ENCODE assay signal across 16 cellular contexts in genomic region chr2:177852389-177852788, GRCh38.
DNase-seq lines count a peak whose midpoint lies in the region; ATAC-seq and TF ChIP-seq lines count a peak whose summit lies in the region.
"Had no signal": no experiment of that assay in that cellular context is flagged by ENCODE, and none has a peak within 500 bp of the region (broad histone marks: within the 10 kb centered on the region; RNA-seq: fewer than 3 reads in every experiment).

No MANE protein-coding gene starts in this region.

- no peak overlapping the region for H2AK5ac ChIP-seq in neuronal stem cell (ENCODE audit: low read depth, low read length)

- H3K4me1 Mint-ChIP-seq in endodermal cell (peaks cover 39% of the 10 kb centered on the region), Caco-2 (ENCODE audit: low read depth, unreplicated experiment) (peaks cover 11% of the 10 kb centered on the region)

- H3K9me3 Mint-ChIP-seq in endodermal cell (peaks cover 21% of the 10 kb centered on the region), Caco-2 (ENCODE audit: unreplicated experiment) (peaks cover 6% of the 10 kb centered on the region)

- peaks cover 43% of the 10 kb centered on the region for H3K27me3 Mint-ChIP-seq in endodermal cell (ENCODE audit: insufficient read depth)
- peaks cover 3% of the 10 kb centered on the region for H3K27me3 Mint-ChIP-seq in Caco-2 (ENCODE audit: insufficient read depth, unreplicated experiment)

- H2AFZ ChIP-seq in neuronal stem cell (ENCODE audit: low read length): no peak overlapping the region

- H2BK12ac ChIP-seq in neuronal stem cell (ENCODE audit: low read length): no peak overlapping the region

- H3K9ac ChIP-seq in endodermal cell (ENCODE audit: extremely low read depth, low read length, poor library complexity, severe bottlenecking) (no peak overlapping the region), neuronal stem cell (ENCODE audit: low read depth, low read length, poor library complexity) (no peak overlapping the region)
- H3K9ac ChIP-seq: SK-N-SH had no signal

- H3K27ac Mint-ChIP-seq in endodermal cell: peak overlapping the region; percentile 16
- H3K27ac Mint-ChIP-seq in Caco-2 (ENCODE audit: unreplicated experiment): no peak overlapping the region

- POLR2A ChIA-PET in Caco-2 (lab: Charles Lee): no interaction called here

- peaks cover 10% of the 10 kb centered on the region for H3K9me3 ChIP-seq in endodermal cell (ENCODE audit: control insufficient read depth, low read length)
- no peaks in the 10 kb centered on the region for H3K9me3 ChIP-seq in neuronal stem cell (replicated peaks in 1 of 2; ENCODE audit: control insufficient read depth in 2 of 2, insufficient read depth in 1 of 2, low read depth in 1 of 2, low read length in 2 of 2)
- H3K9me3 ChIP-seq in Caco-2: no peaks in the 10 kb centered on the region; the same call in 1 of the 2 replicates
- H3K9me3 ChIP-seq: SK-N-SH had no signal

- BruUV-seq in Caco-2 (replicated peaks; lab: Mats Ljungman, UMichigan): no TSS peak

- no peak overlapping the region for H2BK120ac ChIP-seq in neuronal stem cell (ENCODE audit: low read depth, low read length)

- H3K27ac ChIP-seq in endodermal cell (ENCODE audit: low read depth, low read length) (no peak overlapping the region), neuronal stem cell (replicated peaks; ENCODE audit: low read length) (peak overlapping the region; percentile 39)

- H4K8ac ChIP-seq in neuronal stem cell (ENCODE audit: low read depth, low read length): no peak overlapping the region

- H2BK15ac ChIP-seq in neuronal stem cell (ENCODE audit: low read length): no peak overlapping the region

- H2BK5ac ChIP-seq in neuronal stem cell (ENCODE audit: low read length): no peak overlapping the region

- H3K4me3 ChIP-seq in H7 (ENCODE audit: insufficient read depth, low read depth, low read length) (no peak overlapping the region), endodermal cell (ENCODE audit: low read length) (peak overlapping the region; percentile 15), neuronal stem cell (ENCODE audit: low read length in 2 of 2) (no peak overlapping the region), Caco-2 (ENCODE audit: low read depth, low read length) (no peak overlapping the region)

- H3K14ac ChIP-seq in neuronal stem cell (ENCODE audit: low read length): no peak overlapping the region

- H3K4ac ChIP-seq in neuronal stem cell (ENCODE audit: low read length): no peak overlapping the region

- 8 to 10% methylated on average over 1 of the region's 1 CpG for WGBS in endodermal cell (ENCODE audit: insufficient coverage in 1 of 2, insufficient read length in 1 of 2), 2 experiments
- WGBS in neuronal stem cell (ENCODE audit: extremely low coverage in 2 of 2, insufficient read length in 2 of 2, insufficient replicate concordance in 1 of 2), 2 donors: no CpG with 5 or more reads among the region's 1 CpG

- H3K36me3 Mint-ChIP-seq in endodermal cell (ENCODE audit: low read depth) (no peaks in the 10 kb centered on the region), Caco-2 (ENCODE audit: insufficient read depth, unreplicated experiment) (no peaks in the 10 kb centered on the region)

- no peak for TF ChIP-seq CTCF in endodermal cell (conservative IDR thresholded peaks at IDR 0.05)
- no peak for TF ChIP-seq CTCF in Caco-2 (IDR thresholded peaks at IDR 0.05; ENCODE audit: insufficient read depth in 1 of 2, low read depth in 1 of 2, low read length in 1 of 2, severe bottlenecking in 1 of 2, unreplicated experiment in 1 of 2)

- no peak for ATAC-seq in HG02610 (IDR thresholded peaks at IDR 0.05; ENCODE audit: unreplicated experiment)

- DNase-seq in H7 (peak; percentile 32), NCI-H524 (lab: John Stamatoyannopoulos, UW) (peak; percentile 63 to 78), endodermal cell (peak; percentile 59), neuronal stem cell (ENCODE audit: low spot score) (peak; percentile 69), Caco-2 (no peak), head of caudate nucleus (no peak)
- DNase-seq: AML-193, COR-L47, DMS153, KBM-7, NCI-H1417 treated with DMSO at 0.1 percent for 48 hours, NCI-H2029, NCI-H510A, SHP77, SK-N-SH had no signal

- H4K91ac ChIP-seq in neuronal stem cell (ENCODE audit: low read depth, low read length, poor library complexity): no peak overlapping the region

- no peak overlapping the region for H3K23ac ChIP-seq in neuronal stem cell (ENCODE audit: low read depth, low read length, poor library complexity)

- CTCF ChIA-PET in Caco-2 (lab: Charles Lee): no interaction called here

- H3K27me3 ChIP-seq in H7 (ENCODE audit: control insufficient read depth, insufficient read depth, low read length) (peaks cover 2% of the 10 kb centered on the region; the same call in 1 of the 2 replicates), endodermal cell (ENCODE audit: control insufficient read depth, insufficient read depth, low read length, poor library complexity, severe bottlenecking) (no peaks in the 10 kb centered on the region), neuronal stem cell (ENCODE audit: control insufficient read depth in 3 of 3, insufficient read depth in 3 of 3, low read depth in 1 of 3, low read length in 3 of 3) (no peaks in the 10 kb centered on the region), Caco-2 (replicated peaks; ENCODE audit: control insufficient read depth, insufficient read depth, low read length) (no peaks in the 10 kb centered on the region)

- intact Hi-C loops in Caco-2 (cut with micrococcal nuclease; ENCODE audit: unreplicated experiment): no loop called here
- intact Hi-C loops in head of caudate nucleus (cut with DNase I): no loop called here

- H3K18ac ChIP-seq in neuronal stem cell (ENCODE audit: low read length): no peak overlapping the region

- H3K4me1 ChIP-seq in endodermal cell (ENCODE audit: control insufficient read depth, insufficient read depth, low read length) (peaks cover 11% of the 10 kb centered on the region), neuronal stem cell (ENCODE audit: control insufficient read depth in 2 of 2, insufficient read depth in 1 of 2, low read depth in 1 of 2, low read length in 2 of 2) (peaks cover 0 to 12% of the 10 kb centered on the region in 2 donors), Caco-2 (no peaks in the 10 kb centered on the region)

- H3K4me2 ChIP-seq in neuronal stem cell (ENCODE audit: insufficient read depth, low read length, poor library complexity, severe bottlenecking): peak overlapping the region; percentile 29
- H3K4me2 ChIP-seq: SK-N-SH had no signal

- H3K36me3 ChIP-seq in H7 (replicated peaks; ENCODE audit: control insufficient read depth, insufficient read depth, low read length) (no peaks in the 10 kb centered on the region), endodermal cell (ENCODE audit: control insufficient read depth, insufficient read depth, low read length) (no peaks in the 10 kb centered on the region), neuronal stem cell (replicated peaks in 1 of 2; ENCODE audit: control insufficient read depth in 2 of 2, insufficient read depth in 2 of 2, low read length in 2 of 2) (no peaks in the 10 kb centered on the region), Caco-2 (ENCODE audit: control insufficient read depth, insufficient read depth, low read length) (no peaks in the 10 kb centered on the region)

- H3K79me1 ChIP-seq in neuronal stem cell (ENCODE audit: low read depth, low read length): no peaks in the 10 kb centered on the region

- H3K4me3 Mint-ChIP-seq in endodermal cell (no peak overlapping the region), Caco-2 (ENCODE audit: unreplicated experiment) (no peak overlapping the region)

Comparison
In these comparisons a context has a peak if more than half of its experiments do, and no peak if none do; other contexts are left out.
1. DNase-seq: peak in H7 (single experiment), NCI-H524 (2 of 2), endodermal cell (single experiment) and neuronal stem cell (single experiment); none in Caco-2 (0 of 2) and head of caudate nucleus (0 of 42).